Comparison of ENCODE assay signal across 8 cellular contexts in the genomic region with DNA sequence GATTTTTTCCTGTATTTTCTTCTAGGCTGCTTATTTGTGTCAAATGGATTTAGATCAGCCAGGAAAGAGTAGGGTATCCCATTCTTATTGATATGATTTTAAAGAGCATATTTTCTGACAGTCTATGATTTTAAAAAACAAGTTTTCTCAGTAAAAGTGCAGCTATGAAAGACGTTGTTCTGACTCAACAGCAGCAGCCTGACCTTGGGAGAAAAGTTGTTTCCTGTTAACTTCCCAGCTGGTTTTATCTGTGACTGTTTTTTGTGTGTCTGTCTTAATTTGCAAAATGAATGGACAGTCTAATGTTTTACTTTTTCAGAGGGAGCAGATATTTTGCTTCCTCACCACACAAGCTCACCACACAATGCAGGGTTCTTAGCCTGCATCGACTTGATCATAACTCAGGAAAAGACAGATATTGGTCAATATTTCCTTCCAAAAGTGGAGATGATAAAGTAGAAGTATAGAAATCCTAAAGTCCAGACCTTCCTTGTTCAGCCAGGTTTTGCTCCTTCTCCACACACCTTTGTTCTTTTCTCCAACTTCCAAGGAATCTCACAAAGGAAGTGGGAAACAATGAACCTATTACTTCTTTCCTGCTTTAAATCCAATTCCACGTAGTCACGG. TPM values are rescaled to one million over a fixed set of nuclear protein-coding genes. Genes with fewer than 3 reads are reported as not detected.
DNase-seq lines count a peak whose midpoint lies in the region; ATAC-seq, FAIRE-seq and TF ChIP-seq lines count a peak whose summit lies in the region.

No MANE protein-coding gene starts in this region.

- peaks cover 21% of the 10 kb centered on the region for H3K27me3 Mint-ChIP-seq in activated naive CD8-positive, alpha-beta T cell treated with anti-CD3 and anti-CD28 coated beads, Interleukin-2, amount 10 ng/mL, durations not matched to agents 7 days and 5 days

- no peak for DNase-seq in heart right ventricle
- no peak for DNase-seq in left ventricle myocardium superior
- no peak for DNase-seq in activated naive CD8-positive, alpha-beta T cell treated with anti-CD3 and anti-CD28 coated beads, Interleukin-2, amount 10 ng/mL, durations not matched to agents 7 days and 5 days
- DNase-seq in keratinocyte (ENCODE audit: low read depth, low spot score): no peak
- DNase-seq in substantia nigra (lab: John Stamatoyannopoulos, UW): peak in 2 of 49 donors; percentile 8 to 40
- DNase-seq in DMS79 treated with DMSO at 0.1 percent for 48 hours (lab: John Stamatoyannopoulos, UW): no peak

- H3K36me3 ChIP-seq in heart right ventricle (peaks cover 0 to 23% (median 0%) of the 10 kb centered on the region in 9 donors), keratinocyte (ENCODE audit: control insufficient read depth in 2 of 2, extremely low read depth in 1 of 2, insufficient read depth in 2 of 2, low read length in 2 of 2) (peaks cover 6 to 9% of the 10 kb centered on the region in 2 experiments)

- H3K27me3 ChIP-seq in heart right ventricle (no peaks in the 10 kb centered on the region), keratinocyte (ENCODE audit: control insufficient read depth, extremely low read depth, insufficient read depth, low read length) (no peaks in the 10 kb centered on the region)

- intact Hi-C loops in heart right ventricle (cut with DNase I) (no loop called here), left ventricle myocardium superior (cut with micrococcal nuclease) (no loop called here)

- H3K9me3 Mint-ChIP-seq in activated naive CD8-positive, alpha-beta T cell treated with anti-CD3 and anti-CD28 coated beads, Interleukin-2, amount 10 ng/mL, durations not matched to agents 7 days and 5 days: no peaks in the 10 kb centered on the region

- peak overlapping the region; percentile 96 for H3K4me2 ChIP-seq in keratinocyte (ENCODE audit: control insufficient read depth, extremely low read depth, insufficient read depth, low read depth, low read length)

- WGBS in heart right ventricle, 2 donors: 3 to 10% methylated on average over 4 of the region's 4 CpGs

- H3K9me1 ChIP-seq in keratinocyte (ENCODE audit: control insufficient read depth, extremely low read depth, insufficient read depth, low read length): no peaks in the 10 kb centered on the region

- POLR2A ChIA-PET in activated naive CD8-positive, alpha-beta T cell treated with anti-CD3 and anti-CD28 coated beads, Interleukin-2, amount 10 ng/mL, durations not matched to agents 7 days and 5 days (lab: Charles Lee): interaction anchor here (0.6 kb wide), 1 partner anchor 932 kb away, joined by 7 read pairs; no protein-coding TSS in a partner anchor

- TF ChIP-seq CTCF in heart right ventricle (IDR thresholded peaks at IDR 0.05): no peak
- no peak for TF ChIP-seq CTCF in keratinocyte (optimal IDR thresholded peaks at IDR 0.05 in 1 of 3, IDR thresholded peaks at IDR 0.05 in 1 of 3, conservative IDR thresholded peaks at IDR 0.05 in 1 of 3; ENCODE audit: extremely low read depth in 1 of 3, insufficient read depth in 2 of 3, low read length in 3 of 3)

- peaks cover 15% of the 10 kb centered on the region for H3K4me1 Mint-ChIP-seq in activated naive CD8-positive, alpha-beta T cell treated with anti-CD3 and anti-CD28 coated beads, Interleukin-2, amount 10 ng/mL, durations not matched to agents 7 days and 5 days

- dilution Hi-C loops in keratinocyte (cut with MboI; ENCODE audit: extremely low pct_ligation_motif_present, low sequenced_read_pairs): no loop called here

- H3K4me3 Mint-ChIP-seq in activated naive CD8-positive, alpha-beta T cell treated with anti-CD3 and anti-CD28 coated beads, Interleukin-2, amount 10 ng/mL, durations not matched to agents 7 days and 5 days: peak overlapping the region; percentile 85

- H3K36me3 Mint-ChIP-seq in activated naive CD8-positive, alpha-beta T cell treated with anti-CD3 and anti-CD28 coated beads, Interleukin-2, amount 10 ng/mL, durations not matched to agents 7 days and 5 days: peaks cover 11% of the 10 kb centered on the region

- H3K9me3 ChIP-seq in heart right ventricle (no peaks in the 10 kb centered on the region), keratinocyte (ENCODE audit: control insufficient read depth, low read depth, low read length) (no peaks in the 10 kb centered on the region)

- H3K4me3 ChIP-seq in heart right ventricle (peak overlapping the region; percentile 45 to 69 (median 61)), keratinocyte (ENCODE audit: control insufficient read depth in 2 of 3, extremely low read depth in 1 of 3, insufficient read depth in 2 of 3, low read depth in 1 of 3, low read length in 3 of 3) (peak overlapping the region; percentile 55 to 94 (median 83))

- H3K9ac ChIP-seq in keratinocyte (ENCODE audit: control insufficient read depth, extremely low read depth, insufficient read depth, low read length): peak overlapping the region; percentile 89

- no peaks in the 10 kb centered on the region for H4K20me1 ChIP-seq in keratinocyte (ENCODE audit: control insufficient read depth, extremely low read depth, insufficient read depth, low read length)

- no peak overlapping the region for H3K27ac Mint-ChIP-seq in activated naive CD8-positive, alpha-beta T cell treated with anti-CD3 and anti-CD28 coated beads, Interleukin-2, amount 10 ng/mL, durations not matched to agents 7 days and 5 days

- H2AFZ ChIP-seq in keratinocyte (ENCODE audit: control insufficient read depth, low read length): peak overlapping the region; percentile 90

- H3K27ac ChIP-seq in heart right ventricle: peak overlapping the region; percentile 83 to 96 (median 91)
- peak overlapping the region; percentile 94 for H3K27ac ChIP-seq in keratinocyte (ENCODE audit: control insufficient read depth, insufficient read depth, low read length)
- peak overlapping the region; percentile 85 for H3K27ac ChIP-seq in substantia nigra (ENCODE audit: low read depth, low read length, poor library complexity, severe bottlenecking)

- H3K79me2 ChIP-seq in keratinocyte (ENCODE audit: control insufficient read depth, insufficient read depth, low read length): peaks cover 23% of the 10 kb centered on the region

- FAIRE-seq in keratinocyte (lab: Jason Lieb, UNC): no peak

- ATAC-seq in heart right ventricle: peak in 3 of 8 donors; percentile 1 to 12 (median 4)
- no peak for ATAC-seq in left ventricle myocardium superior
- no peak for ATAC-seq in activated naive CD8-positive, alpha-beta T cell treated with anti-CD3 and anti-CD28 coated beads, Interleukin-2, amount 10 ng/mL, durations not matched to agents 7 days and 5 days (ENCODE audit: low read depth)
- ATAC-seq in HG02798 (IDR thresholded peaks at IDR 0.05; ENCODE audit: poor library complexity, unreplicated experiment): no peak
- no peak for ATAC-seq in HG02884 (IDR thresholded peaks at IDR 0.05; ENCODE audit: unreplicated experiment)

- peaks cover 3 to 33% (median 25%) of the 10 kb centered on the region in 9 donors for H3K4me1 ChIP-seq in heart right ventricle
- peaks cover 20% of the 10 kb centered on the region for H3K4me1 ChIP-seq in keratinocyte (ENCODE audit: control insufficient read depth, extremely low read depth, insufficient read depth, low read length)

RNA-seq across cellular contexts. Expression of a gene that starts 0.7 kb away (rescaled TPM):
- total RNA-seq in heart right ventricle (10 to 100 TPM in 8 of 10 donors, 1 to 10 TPM in 2; 8.1 to 19.3 (median 12.5) TPM), left ventricle myocardium superior (8.5 TPM)
- polyA plus RNA-seq in heart right ventricle (1 to 10 TPM; 5.7 to 9.7 TPM), keratinocyte (8.9 to 30.4 TPM (median 27.0 TPM) in 3 replicates)
- total RNA-seq in activated naive CD8-positive, alpha-beta T cell treated with anti-CD3 and anti-CD28 coated beads, Interleukin-2, amount 10 ng/mL, durations not matched to agents 7 days and 5 days: 1 to 10 TPM; 7.0 to 7.1 TPM
- polyA plus RNA-seq in keratinocyte (2011; ENCODE audit: low read depth): 9.7 TPM
- 13.2 and 23.9 TPM in 2 replicates for polyA plus RNA-seq in keratinocyte (2011; cell fraction: cytosol; rRNA removed)
- polyA plus RNA-seq in keratinocyte (2011; cell fraction: nucleus; rRNA removed): 32.4 and 45.1 TPM in 2 replicates
- 9.0 and 10.8 TPM in 2 replicates for polyA plus RNA-seq in keratinocyte (2012; ENCODE audit: low replicate concordance)
- polyA minus RNA-seq in keratinocyte: 4.9 to 54.3 TPM (median 33.5 TPM) in 3 replicates
- 33.4 TPM for polyA minus RNA-seq in keratinocyte (2011; cell fraction: cytosol; rRNA and poly(A)+ RNA removed)
- polyA minus RNA-seq in keratinocyte (2011; cell fraction: nucleus; rRNA and poly(A)+ RNA removed): 34.2 and 75.0 TPM in 2 replicates

RNA-seq across cellular contexts. Expression of a gene that starts 58.2 kb away (rescaled TPM):
- total RNA-seq in heart right ventricle (10 to 100 TPM in 7 of 10 donors, 1 to 10 TPM in 3; 8.1 to 37.2 (median 13.4) TPM), left ventricle myocardium superior (12.0 TPM)
- polyA plus RNA-seq in heart right ventricle (10 to 100 TPM in 1 of 2 donors, 1 to 10 TPM in 1; 7.7 to 28.5 TPM), keratinocyte (0.96 to 39.7 TPM (median 9.7 TPM) in 3 replicates)
- total RNA-seq in activated naive CD8-positive, alpha-beta T cell treated with anti-CD3 and anti-CD28 coated beads, Interleukin-2, amount 10 ng/mL, durations not matched to agents 7 days and 5 days: under 1 TPM in 1 of 2 experiments, not detected in 1; 0.82 TPM
- polyA plus RNA-seq in keratinocyte (2011; ENCODE audit: low read depth): 1.6 TPM
- 10.4 and 20.3 TPM in 2 replicates for polyA plus RNA-seq in keratinocyte (2011; cell fraction: cytosol; rRNA removed)
- polyA plus RNA-seq in keratinocyte (2011; cell fraction: nucleus; rRNA removed): 115 and 181 TPM in 2 replicates
- 0.99 and 5.7 TPM in 2 replicates for polyA plus RNA-seq in keratinocyte (2012; ENCODE audit: low replicate concordance)
- 0.69 to 8.7 TPM (median 2.0 TPM) in 3 replicates for polyA minus RNA-seq in keratinocyte
- polyA minus RNA-seq in keratinocyte (2011; cell fraction: cytosol; rRNA and poly(A)+ RNA removed): 18.2 TPM
- 38.9 and 54.1 TPM in 2 replicates for polyA minus RNA-seq in keratinocyte (2011; cell fraction: nucleus; rRNA and poly(A)+ RNA removed)
